26 cellular contexts compared by ENCODE assay signal in genomic region chr2:183522441-183522840, GRCh38.
DNase-seq lines count a peak whose midpoint lies in the region; ATAC-seq, FAIRE-seq and TF ChIP-seq lines count a peak whose summit lies in the region.
"Had no signal": no experiment of that assay in that cellular context is flagged by ENCODE, and none has a peak within 500 bp of the region (broad histone marks: within the 10 kb centered on the region; RNA-seq: fewer than 3 reads in every experiment).

No MANE protein-coding gene starts in this region.

- DNase-seq in SK-N-MC (ENCODE audit: low read depth, low spot score) (peak; percentile 34), astrocyte (ENCODE audit: low read depth) (peak; percentile 43), mesenchymal stem cell (peak; percentile 64), GM19240 (ENCODE audit: insufficient read length, low spot score) (no peak), NCI-H446 treated with DMSO at 0.1 percent for 48 hours (lab: John Stamatoyannopoulos, UW) (no peak)
- DNase-seq: 8988T; ACHN; AML-193; BE2C; CD4-positive, alpha-beta T cell; CD8-positive, alpha-beta memory T cell; DMS 273 treated with DMSO at 0.1 percent for 48 hours; DMS79; EL; GDM1; GM23248; H7 had no signal

- no peak overlapping the region for H2BK12ac ChIP-seq in mesenchymal stem cell (ENCODE audit: low read length in 2 of 2)

- no peak overlapping the region for H3K9ac ChIP-seq in SK-N-MC (ENCODE audit: insufficient read length)
- no peak overlapping the region for H3K9ac ChIP-seq in astrocyte (ENCODE audit: low read length)
- H3K9ac ChIP-seq in mesenchymal stem cell (ENCODE audit: low read length) = no peak overlapping the region
- H3K9ac ChIP-seq: BLaER1 treated with 17β-estradiol and CSF1 and Interleukin-3, amounts not matched to agents 10 nM and 100 nM; GM23248 had no signal

- no peaks in the 10 kb centered on the region for H3K9me3 Mint-ChIP-seq in astrocyte (ENCODE audit: unreplicated experiment)

- no peak overlapping the region for H3K27ac Mint-ChIP-seq in astrocyte (ENCODE audit: unreplicated experiment)
- H3K27ac Mint-ChIP-seq: CD14-positive monocyte; CD4-positive, alpha-beta T cell; CD8-positive, alpha-beta memory T cell had no signal

- no peaks in the 10 kb centered on the region for H3K36me3 Mint-ChIP-seq in astrocyte (ENCODE audit: low read depth, unreplicated experiment)
- H3K36me3 Mint-ChIP-seq: CD14-positive monocyte; CD8-positive, alpha-beta memory T cell had no signal

- H3K4me3 ChIP-seq in SK-N-MC = peak overlapping the region; percentile 29; the same call in 1 of the 2 replicates
- no peak overlapping the region for H3K4me3 ChIP-seq in astrocyte (ENCODE audit: insufficient read depth, low read depth, low read length)
- no peak overlapping the region for H3K4me3 ChIP-seq in mesenchymal stem cell (ENCODE audit: insufficient read depth in 1 of 2, low read depth in 1 of 2, low read length in 2 of 2)
- H3K4me3 ChIP-seq: A549; BLaER1 treated with 17β-estradiol and CSF1 and Interleukin-3, amounts not matched to agents 10 nM and 100 nM; GM23248 had no signal

- H3K4ac ChIP-seq in mesenchymal stem cell (ENCODE audit: low read depth in 1 of 2, low read length in 2 of 2) = no peak overlapping the region

- no peak overlapping the region for H3K4me3 Mint-ChIP-seq in astrocyte (ENCODE audit: unreplicated experiment)
- H3K4me3 Mint-ChIP-seq: CD14-positive monocyte; CD4-positive, alpha-beta T cell; CD8-positive, alpha-beta memory T cell had no signal

- no peak overlapping the region for H3K4me2 ChIP-seq in astrocyte (ENCODE audit: low read length)
- H3K4me2 ChIP-seq in mesenchymal stem cell (ENCODE audit: low read length, poor library complexity, severe bottlenecking) = no peak overlapping the region
- H3K4me2 ChIP-seq: A549; BLaER1 treated with 17β-estradiol and CSF1 and Interleukin-3, amounts not matched to agents 10 nM and 100 nM had no signal

- no peaks in the 10 kb centered on the region for H3K27me3 ChIP-seq in astrocyte (ENCODE audit: insufficient read depth, low read length)
- H3K27me3 ChIP-seq in mesenchymal stem cell (ENCODE audit: control insufficient read depth in 1 of 2, insufficient read depth in 1 of 2, low read length in 2 of 2) = no peaks in the 10 kb centered on the region
- H3K27me3 ChIP-seq: BE2C; BLaER1 treated with 17β-estradiol and CSF1 and Interleukin-3, amounts not matched to agents 10 nM and 100 nM had no signal

- H2BK120ac ChIP-seq in mesenchymal stem cell (ENCODE audit: low read depth, low read length) = no peak overlapping the region

- H3K36me3 ChIP-seq in SK-N-MC (ENCODE audit: insufficient read depth, low read length) (no peaks in the 10 kb centered on the region), astrocyte (ENCODE audit: insufficient read depth, low read length) (no peaks in the 10 kb centered on the region), mesenchymal stem cell (ENCODE audit: control insufficient read depth in 1 of 2, insufficient read depth in 2 of 2, low read depth in 1 of 2, low read length in 2 of 2) (no peaks in the 10 kb centered on the region)
- H3K36me3 ChIP-seq: BE2C; BLaER1 treated with 17β-estradiol and CSF1 and Interleukin-3, amounts not matched to agents 10 nM and 100 nM had no signal

- no peaks in the 10 kb centered on the region for H3K79me2 ChIP-seq in astrocyte (ENCODE audit: insufficient read depth, low read length)

- no peaks in the 10 kb centered on the region for H3K9me3 ChIP-seq in SK-N-MC (ENCODE audit: low read depth, low read length)
- no peaks in the 10 kb centered on the region for H3K9me3 ChIP-seq in astrocyte (ENCODE audit: insufficient read depth, low read depth, low read length)
- peaks cover 6% of the 10 kb centered on the region for H3K9me3 ChIP-seq in mesenchymal stem cell (ENCODE audit: control insufficient read depth, low read length)
- H3K9me3 ChIP-seq: A549; BE2C; BLaER1 treated with 17β-estradiol and CSF1 and Interleukin-3, amounts not matched to agents 10 nM and 100 nM had no signal

- H3K4me1 Mint-ChIP-seq in astrocyte (ENCODE audit: low read depth, unreplicated experiment) = no peaks in the 10 kb centered on the region
- H3K4me1 Mint-ChIP-seq: CD14-positive monocyte; CD8-positive, alpha-beta memory T cell had no signal

- H3K23ac ChIP-seq in mesenchymal stem cell (ENCODE audit: low read length in 2 of 2) = no peak overlapping the region

- H3K18ac ChIP-seq in mesenchymal stem cell (ENCODE audit: low read depth in 1 of 2, low read length in 2 of 2) = no peak overlapping the region

- no peaks in the 10 kb centered on the region for H4K20me1 ChIP-seq in astrocyte (ENCODE audit: insufficient read depth, low read length)
- H4K20me1 ChIP-seq: BLaER1 treated with 17β-estradiol and CSF1 and Interleukin-3, amounts not matched to agents 10 nM and 100 nM had no signal

- 85% methylated on average over 3 of the region's 3 CpGs for WGBS in mesenchymal stem cell

- H2BK5ac ChIP-seq in mesenchymal stem cell (ENCODE audit: low read depth, low read length, poor library complexity, severe bottlenecking) = no peak overlapping the region

- no peak for TF ChIP-seq CTCF in astrocyte (IDR thresholded peaks at IDR 0.05; ENCODE audit: insufficient read depth, low read depth, low read length)

- H2BK15ac ChIP-seq in mesenchymal stem cell (ENCODE audit: low read depth, poor library complexity, severe bottlenecking) = no peak overlapping the region

- no peak overlapping the region for H3K14ac ChIP-seq in mesenchymal stem cell (ENCODE audit: low read length in 2 of 2)

- H2AFZ ChIP-seq in astrocyte (ENCODE audit: low read depth, low read length) = no peak overlapping the region
- H2AFZ ChIP-seq in mesenchymal stem cell (ENCODE audit: low read depth, low read length) = no peak overlapping the region
- H2AFZ ChIP-seq: GM23248 had no signal

- H3K4me1 ChIP-seq in astrocyte (ENCODE audit: insufficient read depth, low read length) = no peaks in the 10 kb centered on the region
- no peaks in the 10 kb centered on the region for H3K4me1 ChIP-seq in mesenchymal stem cell (ENCODE audit: control insufficient read depth, insufficient read depth, low read depth, low read length)
- H3K4me1 ChIP-seq: A549; BE2C; BLaER1 treated with 17β-estradiol and CSF1 and Interleukin-3, amounts not matched to agents 10 nM and 100 nM had no signal

- no peak for FAIRE-seq in astrocyte (lab: Jason Lieb, UNC)
- FAIRE-seq: A549, D721Med, GM12891, GM18507, H1 had no signal

- H3K27me3 Mint-ChIP-seq in astrocyte (ENCODE audit: low read depth, unreplicated experiment) = no peaks in the 10 kb centered on the region
- H3K27me3 Mint-ChIP-seq: CD4-positive, alpha-beta T cell; CD8-positive, alpha-beta memory T cell had no signal

- H3K27ac ChIP-seq in SK-N-MC (no peak overlapping the region), astrocyte (ENCODE audit: low read depth, low read length) (no peak overlapping the region), mesenchymal stem cell (ENCODE audit: low read length, poor library complexity, severe bottlenecking) (no peak overlapping the region)
- H3K27ac ChIP-seq: A549; BLaER1 treated with 17β-estradiol and CSF1 and Interleukin-3, amounts not matched to agents 10 nM and 100 nM; GM23248 had no signal

- H2AK5ac ChIP-seq in mesenchymal stem cell (ENCODE audit: low read length, severe bottlenecking) = no peak overlapping the region

- no peak for ATAC-seq in GM18873 (IDR thresholded peaks at IDR 0.05; ENCODE audit: low FRiP score, unreplicated experiment)
- ATAC-seq: A549, HCT116 had no signal

- no peak overlapping the region for H4K91ac ChIP-seq in mesenchymal stem cell (ENCODE audit: low read length)

- no peaks in the 10 kb centered on the region for H3K79me1 ChIP-seq in mesenchymal stem cell (replicated peaks; ENCODE audit: low read length, poor library complexity, severe bottlenecking)

- H4K8ac ChIP-seq in mesenchymal stem cell (ENCODE audit: low read length) = no peak overlapping the region

Comparison
In these comparisons a context has a peak if more than half of its experiments do, and no peak if none do; other contexts are left out.
1. DNase-seq: peak in SK-N-MC (single experiment), astrocyte (single experiment) and mesenchymal stem cell (single experiment); none in GM19240 (single experiment) and NCI-H446 treated with DMSO at 0.1 percent for 48 hours (single experiment).